Comparison of ENCODE assay signal across 30 cellular contexts in genomic region chr17:16135461-16135860, GRCh38.
"Had no signal": no experiment of that assay in that cellular context is flagged by ENCODE, and none has a peak within 500 bp of the region (broad histone marks: within the 10 kb centered on the region; RNA-seq: fewer than 3 reads in every experiment).

No MANE protein-coding gene starts in this region.

- H3K4me1 ChIP-seq: adrenal gland, ascending aorta, prostate gland, sigmoid colon, suprapubic skin, tibial nerve had no signal

- H3K27ac Mint-ChIP-seq: activated CD4-positive, alpha-beta memory T cell treated with anti-CD3 and anti-CD28 coated beads, Interleukin-2, amount 10 ng/mL, durations not matched to agents 7 days and 5 days; activated CD4-positive, alpha-beta T cell treated with anti-CD3 and anti-CD28 coated beads, Interleukin-2, amount 10 ng/mL, durations not matched to agents 7 days and 5 days; activated naive CD8-positive, alpha-beta T cell treated with anti-CD3 and anti-CD28 coated beads for 36 hours; activated T-cell treated with anti-CD3 and anti-CD28 coated beads, Interleukin-2, amount 50 U/mL, for 24 hours; mesothelial cell of epicardium; stimulated activated effector memory CD8-positive, alpha-beta T cell treated with anti-CD3 and anti-CD28 coated beads, Interleukin-12 subunit alpha, Interleukin-12 subunit beta, amount 100 ng/mL, for 72 hours had no signal

- H3K36me3 ChIP-seq: prostate gland had no signal

- DNase-seq: activated CD4-positive, alpha-beta memory T cell treated with anti-CD3 and anti-CD28 coated beads, Interleukin-2, amount 10 ng/mL, durations not matched to agents 7 days and 5 days; activated CD4-positive, alpha-beta T cell treated with anti-CD3 and anti-CD28 coated beads, Interleukin-2, amount 10 ng/mL, durations not matched to agents 7 days and 5 days; activated CD8-positive, alpha-beta memory T cell treated with anti-CD3 and anti-CD28 coated beads, Interleukin-2, amount 50 U/mL, for 48 hours; activated naive CD4-positive, alpha-beta T cell; activated naive CD8-positive, alpha-beta T cell treated with anti-CD3 and anti-CD28 coated beads for 36 hours; activated T-cell treated with anti-CD3 and anti-CD28 coated beads, Interleukin-2, amount 50 U/mL, for 24 hours; adrenal gland; dermis blood vessel endothelial cell; effector CD4-positive, alpha-beta T cell; islet precursor cell; left ventricle myocardium superior; mammary epithelial cell; naive thymus-derived CD4-positive, alpha-beta T cell; nucleus accumbens; pancreas; sigmoid colon; small intestine; stimulated activated CD4-positive, alpha-beta T cell treated with anti-CD3 and anti-CD28 coated beads, Interleukin-4, amount 100 ng/mL, for 24 hours; stomach; T-helper 9 cell; WERI-Rb-1 had no signal

- ATAC-seq: activated CD4-positive, CD25-positive, alpha-beta regulatory T cell treated with anti-CD3 and anti-CD28 coated beads, Interleukin-2, amount 50 U/mL, for 24 hours; left ventricle myocardium superior; naive thymus-derived CD4-positive, alpha-beta T cell; pancreas; stimulated activated effector memory CD8-positive, alpha-beta T cell treated with anti-CD3 and anti-CD28 coated beads, Interleukin-12 subunit alpha, Interleukin-12 subunit beta, amount 100 ng/mL, for 72 hours had no signal

- H3K4me1 Mint-ChIP-seq: activated CD4-positive, alpha-beta memory T cell treated with anti-CD3 and anti-CD28 coated beads, Interleukin-2, amount 10 ng/mL, durations not matched to agents 7 days and 5 days; activated CD4-positive, alpha-beta T cell treated with anti-CD3 and anti-CD28 coated beads, Interleukin-2, amount 10 ng/mL, durations not matched to agents 7 days and 5 days; activated naive CD8-positive, alpha-beta T cell treated with anti-CD3 and anti-CD28 coated beads for 36 hours; mesothelial cell of epicardium; neural crest cell; stimulated activated effector memory CD8-positive, alpha-beta T cell treated with anti-CD3 and anti-CD28 coated beads, Interleukin-12 subunit alpha, Interleukin-12 subunit beta, amount 100 ng/mL, for 72 hours had no signal

- H3K27me3 Mint-ChIP-seq: activated CD4-positive, alpha-beta memory T cell treated with anti-CD3 and anti-CD28 coated beads, Interleukin-2, amount 10 ng/mL, durations not matched to agents 7 days and 5 days; activated CD4-positive, alpha-beta T cell treated with anti-CD3 and anti-CD28 coated beads, Interleukin-2, amount 10 ng/mL, durations not matched to agents 7 days and 5 days; activated naive CD8-positive, alpha-beta T cell treated with anti-CD3 and anti-CD28 coated beads for 36 hours; activated T-cell treated with anti-CD3 and anti-CD28 coated beads, Interleukin-2, amount 50 U/mL, for 24 hours; naive thymus-derived CD4-positive, alpha-beta T cell had no signal

- H3K27ac ChIP-seq: adrenal gland, ascending aorta, esophagus muscularis mucosa, pancreas, prostate gland, sigmoid colon, stomach, suprapubic skin, tibial nerve, WERI-Rb-1 had no signal

- H3K9me3 Mint-ChIP-seq: activated CD4-positive, alpha-beta memory T cell treated with anti-CD3 and anti-CD28 coated beads, Interleukin-2, amount 10 ng/mL, durations not matched to agents 7 days and 5 days; activated CD4-positive, alpha-beta T cell treated with anti-CD3 and anti-CD28 coated beads, Interleukin-2, amount 10 ng/mL, durations not matched to agents 7 days and 5 days; activated naive CD8-positive, alpha-beta T cell treated with anti-CD3 and anti-CD28 coated beads for 36 hours; activated T-cell treated with anti-CD3 and anti-CD28 coated beads, Interleukin-2, amount 50 U/mL, for 24 hours; mesothelial cell of epicardium; naive thymus-derived CD4-positive, alpha-beta T cell; neural crest cell; stimulated activated effector memory CD8-positive, alpha-beta T cell treated with anti-CD3 and anti-CD28 coated beads, Interleukin-12 subunit alpha, Interleukin-12 subunit beta, amount 100 ng/mL, for 72 hours had no signal

- H3K4me3 ChIP-seq: adrenal gland, ascending aorta, esophagus muscularis mucosa, pancreas, prostate gland, sigmoid colon, stomach, suprapubic skin, tibial nerve had no signal

- H3K27me3 ChIP-seq: adrenal gland, ascending aorta, esophagus muscularis mucosa, pancreas, sigmoid colon, stomach, suprapubic skin, tibial nerve had no signal

- H3K4me3 Mint-ChIP-seq: activated CD4-positive, alpha-beta memory T cell treated with anti-CD3 and anti-CD28 coated beads, Interleukin-2, amount 10 ng/mL, durations not matched to agents 7 days and 5 days; activated CD4-positive, alpha-beta T cell treated with anti-CD3 and anti-CD28 coated beads, Interleukin-2, amount 10 ng/mL, durations not matched to agents 7 days and 5 days; activated naive CD8-positive, alpha-beta T cell treated with anti-CD3 and anti-CD28 coated beads for 36 hours; activated T-cell treated with anti-CD3 and anti-CD28 coated beads, Interleukin-2, amount 50 U/mL, for 24 hours; mesothelial cell of epicardium; naive thymus-derived CD4-positive, alpha-beta T cell; neural crest cell; stimulated activated effector memory CD8-positive, alpha-beta T cell treated with anti-CD3 and anti-CD28 coated beads, Interleukin-12 subunit alpha, Interleukin-12 subunit beta, amount 100 ng/mL, for 72 hours had no signal

- H3K9me3 ChIP-seq: ascending aorta, esophagus muscularis mucosa, pancreas, prostate gland, sigmoid colon, stomach, suprapubic skin, tibial nerve had no signal
